Comparison of ENCODE assay signal across 1 cellular context in the genomic region with DNA sequence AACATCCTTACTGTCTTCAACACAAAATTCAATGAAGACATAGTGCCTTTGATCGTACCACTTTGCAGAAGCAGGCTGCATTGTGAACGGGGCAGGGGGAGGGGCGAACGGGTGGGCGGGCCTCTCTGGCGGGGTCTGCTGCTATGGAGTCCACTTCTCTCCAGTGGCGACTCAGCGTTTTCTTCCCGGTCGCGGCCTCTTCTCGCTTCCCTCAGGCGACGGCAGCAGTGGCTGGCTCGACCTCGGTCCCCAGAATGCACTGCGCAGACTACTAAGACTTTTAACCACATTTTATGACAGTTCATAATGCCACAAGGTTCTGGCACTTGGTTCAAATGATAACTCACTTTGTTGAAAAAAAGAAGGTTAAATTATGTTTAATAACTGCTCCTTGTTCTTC.
TF ChIP-seq lines count a peak whose summit lies in the region.

No MANE protein-coding gene starts in this region.

TF ChIP-seq in K562, 482 proteins besides CTCF, POLR2A, EP300 and RAD21 (continued from another document):
- TF ChIP-seq, protein P1, sequence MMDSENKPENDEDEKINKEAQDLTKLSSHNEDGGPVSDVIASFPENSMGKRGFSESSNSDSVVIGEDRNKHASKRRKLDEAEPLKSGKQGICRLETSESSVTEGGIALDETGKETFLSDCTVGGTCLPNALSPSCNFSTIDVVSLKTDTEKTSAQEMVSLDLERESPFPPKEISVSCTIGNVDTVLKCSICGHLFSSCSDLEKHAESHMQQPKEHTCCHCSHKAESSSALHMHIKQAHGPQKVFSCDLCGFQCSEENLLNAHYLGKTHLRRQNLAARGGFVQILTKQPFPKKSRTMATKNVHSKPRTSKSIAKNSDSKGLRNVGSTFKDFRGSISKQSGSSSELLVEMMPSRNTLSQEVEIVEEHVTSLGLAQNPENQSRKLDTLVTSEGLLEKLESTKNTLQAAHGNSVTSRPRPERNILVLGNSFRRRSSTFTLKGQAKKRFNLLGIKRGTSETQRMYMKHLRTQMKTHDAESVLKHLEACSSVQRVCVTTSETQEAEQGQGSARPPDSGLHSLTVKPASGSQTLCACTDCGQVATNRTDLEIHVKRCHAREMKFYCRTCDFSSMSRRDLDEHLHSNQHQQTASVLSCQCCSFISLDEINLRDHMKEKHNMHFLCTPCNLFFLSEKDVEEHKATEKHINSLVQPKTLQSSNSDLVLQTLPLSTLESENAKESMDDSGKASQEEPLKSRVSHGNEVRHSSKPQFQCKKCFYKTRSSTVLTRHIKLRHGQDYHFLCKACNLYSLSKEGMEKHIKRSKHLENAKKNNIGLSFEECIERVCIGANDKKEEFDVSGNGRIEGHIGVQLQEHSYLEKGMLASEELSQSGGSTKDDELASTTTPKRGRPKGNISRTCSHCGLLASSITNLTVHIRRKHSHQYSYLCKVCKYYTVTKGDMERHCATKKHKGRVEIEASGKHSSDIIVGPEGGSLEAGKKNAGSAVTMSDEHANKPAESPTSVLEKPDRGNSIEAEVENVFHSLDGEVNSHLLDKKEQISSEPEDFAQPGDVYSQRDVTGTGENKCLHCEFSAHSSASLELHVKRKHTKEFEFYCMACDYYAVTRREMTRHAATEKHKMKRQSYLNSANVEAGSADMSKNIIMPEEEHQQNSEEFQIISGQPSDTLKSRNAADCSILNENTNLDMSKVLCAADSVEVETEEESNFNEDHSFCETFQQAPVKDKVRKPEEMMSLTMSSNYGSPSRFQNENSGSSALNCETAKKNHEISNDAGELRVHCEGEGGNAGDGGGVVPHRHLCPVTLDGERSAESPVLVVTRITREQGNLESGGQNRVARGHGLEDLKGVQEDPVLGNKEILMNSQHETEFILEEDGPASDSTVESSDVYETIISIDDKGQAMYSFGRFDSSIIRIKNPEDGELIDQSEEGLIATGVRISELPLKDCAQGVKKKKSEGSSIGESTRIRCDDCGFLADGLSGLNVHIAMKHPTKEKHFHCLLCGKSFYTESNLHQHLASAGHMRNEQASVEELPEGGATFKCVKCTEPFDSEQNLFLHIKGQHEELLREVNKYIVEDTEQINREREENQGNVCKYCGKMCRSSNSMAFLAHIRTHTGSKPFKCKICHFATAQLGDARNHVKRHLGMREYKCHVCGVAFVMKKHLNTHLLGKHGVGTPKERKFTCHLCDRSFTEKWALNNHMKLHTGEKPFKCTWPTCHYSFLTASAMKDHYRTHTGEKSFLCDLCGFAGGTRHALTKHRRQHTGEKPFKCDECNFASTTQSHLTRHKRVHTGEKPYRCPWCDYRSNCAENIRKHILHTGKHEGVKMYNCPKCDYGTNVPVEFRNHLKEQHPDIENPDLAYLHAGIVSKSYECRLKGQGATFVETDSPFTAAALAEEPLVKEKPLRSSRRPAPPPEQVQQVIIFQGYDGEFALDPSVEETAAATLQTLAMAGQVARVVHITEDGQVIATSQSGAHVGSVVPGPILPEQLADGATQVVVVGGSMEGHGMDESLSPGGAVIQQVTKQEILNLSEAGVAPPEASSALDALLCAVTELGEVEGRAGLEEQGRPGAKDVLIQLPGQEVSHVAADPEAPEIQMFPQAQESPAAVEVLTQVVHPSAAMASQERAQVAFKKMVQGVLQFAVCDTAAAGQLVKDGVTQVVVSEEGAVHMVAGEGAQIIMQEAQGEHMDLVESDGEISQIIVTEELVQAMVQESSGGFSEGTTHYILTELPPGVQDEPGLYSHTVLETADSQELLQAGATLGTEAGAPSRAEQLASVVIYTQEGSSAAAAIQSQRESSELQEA (IDR thresholded peaks at IDR 0.05; ENCODE audit: low read depth): no peak
- TF ChIP-seq JUND (IDR thresholded peaks at IDR 0.05; ENCODE audit: borderline replicate concordance, low read depth, low read length): no peak
- no peak for TF ChIP-seq JUND (tag; IDR thresholded peaks at IDR 0.05; ENCODE audit: borderline replicate concordance, low read depth, low read length)
- no peak for TF ChIP-seq NFIC (IDR thresholded peaks at IDR 0.05)
- no peak for TF ChIP-seq TGIF2 (CRISPR knock-in tag; IDR thresholded peaks at IDR 0.05)
- TF ChIP-seq SRSF7 (optimal IDR thresholded peaks at IDR 0.05; ENCODE audit: low read depth, low read length): no peak
- no peak for TF ChIP-seq KLF10 (CRISPR knock-in tag; IDR thresholded peaks at IDR 0.05)
- peak; percentile 54; the same call in 1 of the 2 replicates for TF ChIP-seq MAFG (tag; conservative IDR thresholded peaks at IDR 0.05)
- no peak for TF ChIP-seq ERF (CRISPR knock-in tag; IDR thresholded peaks at IDR 0.05)
- no peak for TF ChIP-seq COPS2 (conservative IDR thresholded peaks at IDR 0.05)
- TF ChIP-seq NFE2 (IDR thresholded peaks at IDR 0.05; ENCODE audit: low read depth): peak; percentile 55
- TF ChIP-seq C11orf30 (IDR thresholded peaks at IDR 0.05; ENCODE audit: low read depth): peak; percentile 69
- peak; percentile 61 for TF ChIP-seq ZNF316 (IDR thresholded peaks at IDR 0.05)
